ENCODE assay signal across 1 cellular context in the genomic region with DNA sequence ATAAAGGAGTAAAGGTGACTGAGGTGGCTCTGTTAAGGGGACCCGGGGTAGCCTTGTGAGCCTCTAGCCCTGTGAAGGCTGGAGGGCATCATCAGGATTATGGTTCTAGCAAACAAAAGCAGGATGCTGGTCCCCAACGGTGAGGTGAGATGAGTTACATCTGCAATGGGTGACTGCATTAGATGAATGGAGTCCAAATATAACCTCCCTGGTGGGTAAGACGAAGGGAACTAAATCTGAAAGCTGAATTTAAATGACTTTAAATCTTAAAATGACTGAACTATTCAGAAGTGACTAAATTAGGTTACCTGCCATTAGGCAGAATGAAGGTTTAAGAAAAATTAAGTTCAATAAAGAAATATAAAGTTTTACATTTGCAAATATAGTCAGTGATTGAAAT.
TF ChIP-seq lines count a peak whose summit lies in the region.

No MANE protein-coding gene starts in this region.

TF ChIP-seq in GM23338, 12 proteins besides CTCF, POLR2A, EP300 and RAD21 (continued from another document):
- no peak for TF ChIP-seq ZNF462 (CRISPR knock-in tag; IDR thresholded peaks at IDR 0.05)
